1 cellular context compared by ENCODE assay signal in the genomic region with DNA sequence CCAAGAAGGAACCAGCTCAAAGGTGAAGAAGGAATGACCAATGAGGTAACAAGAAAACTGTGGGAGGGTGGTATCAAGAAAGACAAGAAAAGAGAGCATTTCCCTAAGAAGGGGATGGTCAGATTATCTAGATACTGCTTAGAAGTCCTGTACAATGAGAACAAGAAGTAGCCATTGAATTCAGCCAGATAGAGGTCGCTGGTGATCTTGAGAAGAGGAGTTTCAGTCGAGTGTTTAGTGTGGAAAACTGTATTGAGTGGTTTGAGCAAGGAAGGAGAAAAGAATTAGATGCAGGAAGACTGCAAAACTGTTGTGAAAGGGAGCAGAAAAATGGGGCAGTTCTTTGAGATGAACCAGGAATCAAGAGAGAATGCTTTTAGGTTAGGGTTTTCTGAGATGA.
TF ChIP-seq lines count a peak whose summit lies in the region.

No MANE protein-coding gene starts in this region.

TF ChIP-seq in SK-N-SH, 30 proteins besides CTCF, POLR2A, EP300 and RAD21 (continued from another document):
- TF ChIP-seq, protein P1, sequence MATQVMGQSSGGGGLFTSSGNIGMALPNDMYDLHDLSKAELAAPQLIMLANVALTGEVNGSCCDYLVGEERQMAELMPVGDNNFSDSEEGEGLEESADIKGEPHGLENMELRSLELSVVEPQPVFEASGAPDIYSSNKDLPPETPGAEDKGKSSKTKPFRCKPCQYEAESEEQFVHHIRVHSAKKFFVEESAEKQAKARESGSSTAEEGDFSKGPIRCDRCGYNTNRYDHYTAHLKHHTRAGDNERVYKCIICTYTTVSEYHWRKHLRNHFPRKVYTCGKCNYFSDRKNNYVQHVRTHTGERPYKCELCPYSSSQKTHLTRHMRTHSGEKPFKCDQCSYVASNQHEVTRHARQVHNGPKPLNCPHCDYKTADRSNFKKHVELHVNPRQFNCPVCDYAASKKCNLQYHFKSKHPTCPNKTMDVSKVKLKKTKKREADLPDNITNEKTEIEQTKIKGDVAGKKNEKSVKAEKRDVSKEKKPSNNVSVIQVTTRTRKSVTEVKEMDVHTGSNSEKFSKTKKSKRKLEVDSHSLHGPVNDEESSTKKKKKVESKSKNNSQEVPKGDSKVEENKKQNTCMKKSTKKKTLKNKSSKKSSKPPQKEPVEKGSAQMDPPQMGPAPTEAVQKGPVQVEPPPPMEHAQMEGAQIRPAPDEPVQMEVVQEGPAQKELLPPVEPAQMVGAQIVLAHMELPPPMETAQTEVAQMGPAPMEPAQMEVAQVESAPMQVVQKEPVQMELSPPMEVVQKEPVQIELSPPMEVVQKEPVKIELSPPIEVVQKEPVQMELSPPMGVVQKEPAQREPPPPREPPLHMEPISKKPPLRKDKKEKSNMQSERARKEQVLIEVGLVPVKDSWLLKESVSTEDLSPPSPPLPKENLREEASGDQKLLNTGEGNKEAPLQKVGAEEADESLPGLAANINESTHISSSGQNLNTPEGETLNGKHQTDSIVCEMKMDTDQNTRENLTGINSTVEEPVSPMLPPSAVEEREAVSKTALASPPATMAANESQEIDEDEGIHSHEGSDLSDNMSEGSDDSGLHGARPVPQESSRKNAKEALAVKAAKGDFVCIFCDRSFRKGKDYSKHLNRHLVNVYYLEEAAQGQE (IDR thresholded peaks at IDR 0.05; ENCODE audit: low read depth, low read length) = no peak
- TF ChIP-seq, protein P2, sequence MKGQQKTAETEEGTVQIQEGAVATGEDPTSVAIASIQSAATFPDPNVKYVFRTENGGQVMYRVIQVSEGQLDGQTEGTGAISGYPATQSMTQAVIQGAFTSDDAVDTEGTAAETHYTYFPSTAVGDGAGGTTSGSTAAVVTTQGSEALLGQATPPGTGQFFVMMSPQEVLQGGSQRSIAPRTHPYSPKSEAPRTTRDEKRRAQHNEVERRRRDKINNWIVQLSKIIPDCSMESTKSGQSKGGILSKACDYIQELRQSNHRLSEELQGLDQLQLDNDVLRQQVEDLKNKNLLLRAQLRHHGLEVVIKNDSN (IDR thresholded peaks at IDR 0.05; ENCODE audit: borderline replicate concordance, low read depth) = no peak
- TF ChIP-seq NFIC (IDR thresholded peaks at IDR 0.05; ENCODE audit: borderline replicate concordance) (no peak), RCOR1 (IDR thresholded peaks at IDR 0.05; ENCODE audit: low read length) (no peak)
TF ChIP-seq in SK-N-SH: peak in this region for 0.
